1 cellular context compared by ENCODE assay signal in genomic region chr12:24111101-24111500, GRCh38.
TF ChIP-seq lines count a peak whose summit lies in the region.

No MANE protein-coding gene starts in this region.

TF ChIP-seq in SK-N-SH treated with all-trans-retinoic acid at 6 μM for 48 hours, 23 proteins besides CTCF, POLR2A, EP300 and RAD21 (continued from another document):
- TF ChIP-seq PATZ1 (CRISPR knock-in tag; IDR thresholded peaks at IDR 0.05; ENCODE audit: borderline replicate concordance) (no peak), ZFP30 (CRISPR knock-in tag; IDR thresholded peaks at IDR 0.05) (no peak), CSRNP3 (CRISPR knock-in tag; IDR thresholded peaks at IDR 0.05) (no peak), GLIS3 (CRISPR knock-in tag; IDR thresholded peaks at IDR 0.05) (no peak), OSR1 (CRISPR knock-in tag; IDR thresholded peaks at IDR 0.05) (no peak), ESRRG (CRISPR knock-in tag; IDR thresholded peaks at IDR 0.05) (no peak), TCF4 (CRISPR knock-in tag; IDR thresholded peaks at IDR 0.05; ENCODE audit: borderline replicate concordance) (no peak), PPARA (CRISPR knock-in tag; IDR thresholded peaks at IDR 0.05; ENCODE audit: borderline replicate concordance) (no peak), CSDC2 (CRISPR knock-in tag; IDR thresholded peaks at IDR 0.05) (no peak), ARNTL (CRISPR knock-in tag; IDR thresholded peaks at IDR 0.05; ENCODE audit: borderline replicate concordance, low read depth) (no peak), ZC3H10 (CRISPR knock-in tag; IDR thresholded peaks at IDR 0.05) (no peak), SNAI2 (CRISPR knock-in tag; IDR thresholded peaks at IDR 0.05) (no peak), ZNF565 (CRISPR knock-in tag; conservative IDR thresholded peaks at IDR 0.05; ENCODE audit: low read depth) (no peak)
TF ChIP-seq in SK-N-SH treated with all-trans-retinoic acid at 6 μM for 48 hours: peak in this region for 0.
